ENCODE assay signal across 25 cellular contexts in the genomic region with DNA sequence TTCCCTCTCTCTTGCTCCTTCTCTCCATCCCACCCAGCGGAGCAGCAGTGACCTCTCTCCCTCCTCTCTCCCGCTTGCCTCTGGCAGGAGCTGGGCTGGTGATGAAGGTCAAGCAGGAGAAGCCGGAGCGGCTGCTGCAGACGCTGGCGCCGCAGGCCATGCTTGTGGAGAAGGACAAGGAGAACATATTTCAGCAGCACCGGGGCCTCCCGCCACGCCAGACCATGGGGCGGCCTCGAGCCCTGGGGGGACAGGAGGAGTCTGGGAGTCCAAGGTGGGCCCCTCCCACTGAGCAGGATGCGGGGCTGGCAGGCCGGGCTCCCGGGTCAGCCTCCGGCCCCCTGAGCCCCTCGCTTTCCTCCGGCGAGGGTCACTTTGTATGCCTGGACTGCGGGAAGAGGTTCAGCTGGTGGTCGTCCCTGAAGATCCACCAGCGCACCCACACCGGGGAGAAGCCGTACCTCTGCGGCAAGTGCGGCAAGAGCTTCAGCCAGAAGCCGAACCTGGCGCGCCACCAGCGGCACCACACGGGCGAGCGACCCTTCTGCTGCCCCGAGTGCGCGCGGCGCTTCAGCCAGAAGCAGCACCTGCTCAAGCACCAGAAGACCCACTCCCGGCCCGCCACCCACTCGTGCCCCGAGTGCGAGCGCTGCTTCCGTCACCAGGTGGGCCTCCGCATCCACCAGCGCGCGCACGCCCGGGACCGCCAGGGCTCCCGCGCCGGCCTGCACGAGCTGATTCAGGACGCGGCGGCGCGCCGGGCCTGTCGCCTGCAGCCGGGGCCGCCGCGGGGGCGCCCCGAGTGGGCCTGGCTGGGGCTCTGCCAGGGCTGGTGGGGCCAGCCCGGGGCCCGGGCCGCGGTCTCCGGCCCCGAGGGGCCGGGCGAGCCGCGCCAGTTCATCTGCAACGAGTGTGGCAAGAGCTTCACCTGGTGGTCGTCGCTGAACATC. TPM values are rescaled to one million over a fixed set of nuclear protein-coding genes. Genes with fewer than 3 reads are reported as not detected.
"Had no signal": no experiment of that assay in that cellular context is flagged by ENCODE, and none has a peak within 500 bp of the region (broad histone marks: within the 10 kb centered on the region; RNA-seq: fewer than 3 reads in every experiment).

No MANE protein-coding gene starts in this region.

- H3K9me3 ChIP-seq: colonic mucosa, gastrocnemius medialis, heart left ventricle, left lung, mucosa of descending colon, psoas muscle had no signal

- H3K4me3 Mint-ChIP-seq: activated CD4-positive, alpha-beta T cell treated with anti-CD3 and anti-CD28 coated beads, Interleukin-2, amount 10 ng/mL, durations not matched to agents 24 days and 14 days; activated CD8-positive, alpha-beta T cell treated with anti-CD3 and anti-CD28 coated beads for 36 hours; activated naive CD4-positive, alpha-beta T cell treated with anti-CD3 and anti-CD28 coated beads, Interleukin-2, amount 10 ng/mL, durations not matched to agents 7 days and 5 days; central memory CD8-positive, alpha-beta T cell; endodermal cell; naive B cell; T-cell had no signal

- ATAC-seq: activated CD8-positive, alpha-beta T cell treated with anti-CD3 and anti-CD28 coated beads for 36 hours; gastrocnemius medialis; left lung; mucosa of descending colon; psoas muscle; SK-N-SH treated with all-trans-retinoic acid at 6 μM for 48 hours; T-cell had no signal

- H3K27ac Mint-ChIP-seq: activated CD4-positive, alpha-beta T cell treated with anti-CD3 and anti-CD28 coated beads, Interleukin-2, amount 10 ng/mL, durations not matched to agents 24 days and 14 days; activated CD8-positive, alpha-beta T cell treated with anti-CD3 and anti-CD28 coated beads for 36 hours; activated naive CD4-positive, alpha-beta T cell treated with anti-CD3 and anti-CD28 coated beads, Interleukin-2, amount 10 ng/mL, durations not matched to agents 7 days and 5 days; activated T-helper 2 cell treated with anti-CD3 and anti-CD28 coated beads, Interferon-gamma antibody, Interleukin-2, Interleukin-4, amounts not matched to agents 10 μg/mL and 5 μg/mL and 100 μg/mL, durations not matched to agents 14 hours and 24 hours and 36 hours; endodermal cell; T-cell had no signal

- H3K36me3 ChIP-seq: colonic mucosa, gastrocnemius medialis had no signal

- H3K4me3 ChIP-seq: colonic mucosa, gastrocnemius medialis, heart left ventricle, left lung, mucosa of descending colon, psoas muscle had no signal

- H3K4me1 Mint-ChIP-seq: central memory CD8-positive, alpha-beta T cell had no signal

- H3K4me1 ChIP-seq: colonic mucosa, left lung, psoas muscle had no signal

- H3K9me3 Mint-ChIP-seq: activated CD4-positive, alpha-beta T cell treated with anti-CD3 and anti-CD28 coated beads, Interleukin-2, amount 10 ng/mL, durations not matched to agents 24 days and 14 days; activated CD8-positive, alpha-beta T cell treated with anti-CD3 and anti-CD28 coated beads for 36 hours; activated naive CD4-positive, alpha-beta T cell treated with anti-CD3 and anti-CD28 coated beads, Interleukin-2, amount 10 ng/mL, durations not matched to agents 7 days and 5 days; activated T-helper 2 cell treated with anti-CD3 and anti-CD28 coated beads, Interferon-gamma antibody, Interleukin-2, Interleukin-4, amounts not matched to agents 10 μg/mL and 5 μg/mL and 100 μg/mL, durations not matched to agents 14 hours and 24 hours and 36 hours; central memory CD8-positive, alpha-beta T cell; endodermal cell; naive B cell; T-cell had no signal

- H3K27ac ChIP-seq: colonic mucosa, gastrocnemius medialis, heart left ventricle, left lung, psoas muscle had no signal

- H3K27me3 Mint-ChIP-seq: activated CD4-positive, alpha-beta T cell treated with anti-CD3 and anti-CD28 coated beads, Interleukin-2, amount 10 ng/mL, durations not matched to agents 24 days and 14 days; activated CD8-positive, alpha-beta T cell treated with anti-CD3 and anti-CD28 coated beads for 36 hours; activated naive CD4-positive, alpha-beta T cell treated with anti-CD3 and anti-CD28 coated beads, Interleukin-2, amount 10 ng/mL, durations not matched to agents 7 days and 5 days; central memory CD8-positive, alpha-beta T cell; naive B cell; T-cell had no signal

- DNase-seq: activated CD4-positive, alpha-beta T cell treated with anti-CD3 and anti-CD28 coated beads, Interleukin-2, amount 10 ng/mL, durations not matched to agents 24 days and 14 days; activated CD8-positive, alpha-beta T cell treated with anti-CD3 and anti-CD28 coated beads for 36 hours; activated naive CD4-positive, alpha-beta T cell treated with anti-CD3 and anti-CD28 coated beads, Interleukin-2, amount 10 ng/mL, durations not matched to agents 7 days and 5 days; activated T-cell treated with anti-CD3 and anti-CD28 coated beads, Interleukin-2, amount 50 U/mL, for 1 hour; aorta; colonic mucosa; mucosa of descending colon; naive B cell; nucleus accumbens; psoas muscle; right cardiac atrium; small intestine; stimulated activated CD4-positive, alpha-beta T cell treated with anti-CD3 and anti-CD28 coated beads, Interleukin-15, amount 100 ng/mL, for 24 hours; stimulated activated CD4-positive, alpha-beta T cell treated with anti-CD3 and anti-CD28 coated beads, Interleukin-2, amount 100 ng/mL, for 48 hours; T-cell; T-helper 9 cell had no signal

- H3K27me3 ChIP-seq: colonic mucosa, gastrocnemius medialis, heart left ventricle, left lung had no signal

RNA-seq across cellular contexts. Expression of a gene that starts 53.7 kb away (rescaled TPM):
- total RNA-seq: endodermal cell, epithelial cell of proximal tubule, kidney epithelial cell had no signal

RNA-seq across cellular contexts. Expression of a gene that starts 55.3 kb away (rescaled TPM):
- total RNA-seq: activated CD4-positive, alpha-beta T cell treated with anti-CD3 and anti-CD28 coated beads, Interleukin-2, amount 10 ng/mL, durations not matched to agents 24 days and 14 days; activated CD8-positive, alpha-beta T cell treated with anti-CD3 and anti-CD28 coated beads for 36 hours; activated T-helper 2 cell treated with anti-CD3 and anti-CD28 coated beads, Interferon-gamma antibody, Interleukin-2, Interleukin-4, amounts not matched to agents 10 μg/mL and 5 μg/mL and 100 μg/mL, durations not matched to agents 14 hours and 24 hours and 36 hours had no signal
